8 cellular contexts compared by ENCODE assay signal in the genomic region with DNA sequence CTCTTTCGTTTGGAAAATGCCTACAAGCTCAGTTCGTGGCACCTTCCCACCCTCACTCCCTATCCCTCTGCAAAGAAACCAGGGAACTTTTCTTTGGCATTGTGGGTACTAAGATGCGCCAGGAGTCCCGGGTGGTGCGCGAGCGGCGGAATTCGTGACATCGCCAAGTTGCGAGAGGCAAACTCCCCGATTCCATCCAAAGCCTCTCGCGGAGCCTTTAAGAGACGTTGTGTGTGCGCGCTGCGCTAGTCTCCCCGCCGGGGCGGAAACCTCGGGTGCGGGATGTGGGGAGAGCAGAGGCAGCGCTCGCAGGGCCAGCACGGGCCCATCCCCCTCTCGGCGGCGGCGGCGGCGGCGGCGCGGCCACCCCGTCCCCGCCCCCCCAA. TPM values are rescaled to one million over a fixed set of nuclear protein-coding genes. Genes with fewer than 3 reads are reported as not detected.
DNase-seq lines count a peak whose midpoint lies in the region; ATAC-seq lines count a peak whose summit lies in the region.

No MANE protein-coding gene starts in this region.

- peak; percentile 85 for DNase-seq in NCI-H82 (lab: John Stamatoyannopoulos, UW)
- no peak for DNase-seq in NCI-H82 treated with DMSO at 0.1 percent for 48 hours (lab: John Stamatoyannopoulos, UW; ENCODE audit: unreplicated experiment)
- DNase-seq in SJCRH30 = peak; percentile 85 to 88
- DNase-seq in DMS153 treated with DMSO at 0.1 percent for 48 hours (lab: John Stamatoyannopoulos, UW; ENCODE audit: unreplicated experiment) = no peak

- H3K4me3 ChIP-seq in SJCRH30 (peak overlapping the region; percentile 77), endocrine pancreas (ENCODE audit: control insufficient read depth, insufficient read depth, low read length) (peak overlapping the region; percentile 60), muscle layer of duodenum (ENCODE audit: low read depth in 1 of 2, low read length in 2 of 2) (peak overlapping the region; percentile 72 to 88)

- H3K9ac ChIP-seq in endocrine pancreas (ENCODE audit: control insufficient read depth, insufficient read depth, low read length) = no peak overlapping the region

- H3K36me3 ChIP-seq in SJCRH30 (peaks cover 15% of the 10 kb centered on the region), endocrine pancreas (ENCODE audit: control insufficient read depth, insufficient read depth, low read length) (no peaks in the 10 kb centered on the region), muscle layer of duodenum (ENCODE audit: control insufficient read depth in 1 of 2, insufficient read depth in 2 of 2, low read length in 2 of 2) (no peaks in the 10 kb centered on the region)

- H3K27ac ChIP-seq in SJCRH30 = peak overlapping the region; percentile 70
- H3K27ac ChIP-seq in muscle layer of duodenum (ENCODE audit: low read length) = peak overlapping the region; percentile 90

- no peaks in the 10 kb centered on the region for H3K9me3 ChIP-seq in SJCRH30 (replicated peaks)
- no peaks in the 10 kb centered on the region for H3K9me3 ChIP-seq in endocrine pancreas (ENCODE audit: control insufficient read depth, low read length)
- H3K9me3 ChIP-seq in muscle layer of duodenum (ENCODE audit: control insufficient read depth in 1 of 2, low read length in 2 of 2) = no peaks in the 10 kb centered on the region

- H3K27me3 ChIP-seq in SJCRH30 (no peaks in the 10 kb centered on the region), endocrine pancreas (ENCODE audit: control insufficient read depth, insufficient read depth, low read length) (no peaks in the 10 kb centered on the region), muscle layer of duodenum (ENCODE audit: low read depth, low read length) (no peaks in the 10 kb centered on the region)

- ATAC-seq in HG02852 (IDR thresholded peaks at IDR 0.05; ENCODE audit: unreplicated experiment) = peak; percentile 27
- no peak for ATAC-seq in HG02763 (IDR thresholded peaks at IDR 0.05; ENCODE audit: unreplicated experiment)

- H3K4me1 ChIP-seq in SJCRH30 (peaks cover 15% of the 10 kb centered on the region), endocrine pancreas (ENCODE audit: control insufficient read depth, insufficient read depth, low read length) (no peaks in the 10 kb centered on the region), muscle layer of duodenum (ENCODE audit: control insufficient read depth in 1 of 2, insufficient read depth in 2 of 2, low read length in 2 of 2) (peaks cover 0 to 6% of the 10 kb centered on the region in 2 donors)

RNA-seq across cellular contexts. Expression of gene NR2F2, which starts 0.4 kb away (rescaled TPM):
- 24.5 and 24.9 TPM in 2 replicates for total RNA-seq in SJCRH30 (2014; rRNA removed; shearing (Covaris generic))

Comparison
In these comparisons a context has a peak if more than half of its experiments do, and no peak if none do; other contexts are left out.
1. DNase-seq: peak in NCI-H82 (single experiment) and SJCRH30 (2 of 2); none in NCI-H82 treated with DMSO at 0.1 percent for 48 hours (single experiment) and DMS153 treated with DMSO at 0.1 percent for 48 hours (single experiment).
2. Peak in every context shown above with its lines, with median percentiles within 50 percentile points of each other: H3K4me3 ChIP-seq.